8 cellular contexts compared by ENCODE assay signal in the genomic region with DNA sequence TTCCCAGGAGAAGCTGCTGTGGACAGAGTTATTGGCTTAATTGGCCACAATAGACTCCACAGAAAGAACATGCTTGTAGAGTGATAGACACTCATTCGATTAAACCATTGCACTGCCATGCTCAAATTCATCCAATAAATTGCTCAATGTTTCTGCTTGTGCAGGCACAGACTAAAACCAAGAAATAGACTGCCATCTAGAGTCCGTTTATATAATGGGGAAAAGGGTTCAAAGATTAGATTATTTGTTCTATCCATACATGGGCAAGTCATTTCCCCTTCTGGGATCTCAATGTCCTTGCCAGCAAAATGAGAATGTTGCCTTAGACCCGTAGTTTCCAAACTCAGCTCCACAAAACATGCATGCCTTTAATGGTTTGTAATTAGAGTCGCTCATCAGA. TPM values are rescaled to one million over a fixed set of nuclear protein-coding genes. Genes with fewer than 3 reads are reported as not detected.
DNase-seq lines count a peak whose midpoint lies in the region; ATAC-seq and TF ChIP-seq lines count a peak whose summit lies in the region.

No MANE protein-coding gene starts in this region.

- no peak overlapping the region for H3K4me3 ChIP-seq in fibroblast of villous mesenchyme (ENCODE audit: low read depth, low read length)

- TF ChIP-seq CTCF in fibroblast of villous mesenchyme (IDR thresholded peaks at IDR 0.05; ENCODE audit: insufficient read depth, low read depth, low read length), result peak; percentile 37

- DNase-seq in Caki2 (ENCODE audit: low read depth) (peak; percentile 34), HuH-7 (ENCODE audit: low spot score) (peak; percentile 27), RPMI7951 (ENCODE audit: low read depth) (peak; percentile 42), fibroblast of villous mesenchyme (ENCODE audit: low read depth) (peak; percentile 61), superior temporal gyrus (ENCODE audit: extremely low spot score) (peak; percentile 55)
- DNase-seq in stimulated activated CD4-positive, alpha-beta T cell treated with anti-CD3 and anti-CD28 coated beads, Interleukin-12 subunit alpha, Interleukin-12 subunit beta, amount 100 ng/mL, for 4 hours, result no peak
- DNase-seq in stimulated activated CD4-positive, alpha-beta T cell treated with anti-CD3 and anti-CD28 coated beads, Interleukin-2, amount 100 ng/mL, for 24 hours, result no peak

- in situ Hi-C loops in Caki2 (cut with HindIII; ENCODE audit: low pct_unique_long_range_greater_than_20kb, low sequenced_read_pairs), result no loop called here

- no peak for ATAC-seq in GM21367 (IDR thresholded peaks at IDR 0.05; ENCODE audit: unreplicated experiment)

RNA-seq across cellular contexts. Expression of a gene that starts 8.7 kb away (rescaled TPM):
- 11.8 and 20.0 TPM in 2 replicates for total RNA-seq in Caki2 (2014; rRNA removed; shearing (Covaris generic); ENCODE audit: low replicate concordance)
- 5.8 and 8.2 TPM in 2 replicates for total RNA-seq in RPMI7951 (2014; rRNA removed; shearing (Covaris generic))
- total RNA-seq in fibroblast of villous mesenchyme, result 4.3 and 6.8 TPM in 2 replicates

RNA-seq across cellular contexts. Expression of a gene that starts 22.9 kb away (rescaled TPM):
- total RNA-seq in Caki2 (2014; rRNA removed; shearing (Covaris generic); ENCODE audit: low replicate concordance), result 8.2 and 14.2 TPM in 2 replicates
- total RNA-seq in RPMI7951 (2014; rRNA removed; shearing (Covaris generic)), result 12.1 and 14.1 TPM in 2 replicates
- 7.3 and 10.0 TPM in 2 replicates for total RNA-seq in fibroblast of villous mesenchyme

RNA-seq across cellular contexts. Expression of a gene that starts 32.7 kb away (rescaled TPM):
- 43.8 and 45.1 TPM in 2 replicates for total RNA-seq in Caki2 (2014; rRNA removed; shearing (Covaris generic); ENCODE audit: low replicate concordance)
- 69.9 and 96.6 TPM in 2 replicates for total RNA-seq in RPMI7951 (2014; rRNA removed; shearing (Covaris generic))
- 39.3 and 54.8 TPM in 2 replicates for total RNA-seq in fibroblast of villous mesenchyme

RNA-seq across cellular contexts. Expression of a gene that starts 52.5 kb away (rescaled TPM):
- total RNA-seq in Caki2 (2014; rRNA removed; shearing (Covaris generic); ENCODE audit: low replicate concordance), result 2.1 TPM in 1 of 2 replicates, not detected in the other
- 16.2 and 17.9 TPM in 2 replicates for total RNA-seq in RPMI7951 (2014; rRNA removed; shearing (Covaris generic))
- total RNA-seq in fibroblast of villous mesenchyme, result 4.7 and 7.1 TPM in 2 replicates

Comparison
In these comparisons a context has a peak if more than half of its experiments do, and no peak if none do; other contexts are left out.
1. DNase-seq: peak in Caki2 (single experiment), HuH-7 (single experiment), RPMI7951 (single experiment), fibroblast of villous mesenchyme (single experiment) and superior temporal gyrus (single experiment); none in stimulated activated CD4-positive, alpha-beta T cell treated with anti-CD3 and anti-CD28 coated beads, Interleukin-12 subunit alpha, Interleukin-12 subunit beta, amount 100 ng/mL, for 4 hours (single experiment) and stimulated activated CD4-positive, alpha-beta T cell treated with anti-CD3 and anti-CD28 coated beads, Interleukin-2, amount 100 ng/mL, for 24 hours (0 of 2).